ENCODE assay signal across 1 cellular context in the genomic region with DNA sequence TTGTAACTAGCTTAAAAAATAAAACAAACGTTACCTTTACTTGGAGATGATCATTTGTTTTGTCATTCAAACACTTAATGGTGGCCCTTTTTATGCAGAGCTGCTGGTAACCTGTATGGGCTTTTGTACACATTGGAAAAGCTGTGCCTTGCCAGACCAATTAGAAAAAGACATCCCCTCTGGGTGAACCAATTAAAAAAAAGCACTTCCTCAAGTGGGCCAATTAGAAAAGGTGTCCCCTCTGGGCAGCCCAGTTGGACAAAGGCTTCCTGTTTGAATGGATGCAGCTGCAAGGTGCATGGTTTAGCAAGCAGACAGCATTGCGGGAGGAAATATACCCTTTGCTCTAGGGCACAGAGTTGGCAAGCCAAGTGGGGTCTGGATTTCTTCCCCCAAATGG.
A peak's percentile ranks its signal among the peaks of the same experiment; 100 is the strongest.
TF ChIP-seq lines count a peak whose summit lies in the region.

No MANE protein-coding gene starts in this region.

TF ChIP-seq in HEK293, 187 proteins besides CTCF, POLR2A, EP300 and RAD21:
- TF ChIP-seq HOXD13 (CRISPR knock-in tag; IDR thresholded peaks at IDR 0.05; ENCODE audit: borderline replicate concordance) = no peak
- no peak for TF ChIP-seq ZNF174 (tag by site-specific recombination; IDR thresholded peaks at IDR 0.05)
- peak; percentile 51; the same call in 1 of the 2 replicates for TF ChIP-seq ZNF350 (tag by site-specific recombination; IDR thresholded peaks at IDR 0.05)
- no peak for TF ChIP-seq ZNF624 (tag by site-specific recombination; IDR thresholded peaks at IDR 0.05)
